5 cellular contexts compared by ENCODE assay signal in genomic region chr6:82767447-82767846, GRCh38.
"Had no signal": no experiment of that assay in that cellular context is flagged by ENCODE, and none has a peak within 500 bp of the region (broad histone marks: within the 10 kb centered on the region; RNA-seq: fewer than 3 reads in every experiment).

No MANE protein-coding gene starts in this region.

- ATAC-seq: K562 had no signal

- H3K9ac ChIP-seq: GM23248 had no signal

- H3K4me3 ChIP-seq: GM23248, K562 had no signal

- H2AFZ ChIP-seq: GM23248 had no signal

- H3K4me3 Mint-ChIP-seq: H9 had no signal

- H3K27ac ChIP-seq: GM23248 had no signal

- H3K27ac Mint-ChIP-seq: H9 had no signal

- DNase-seq: GM23248, HCEC 1CT, IMR-90 had no signal

- H3K9me3 Mint-ChIP-seq: H9 had no signal
